Comparison of ENCODE assay signal across 7 cellular contexts in genomic region chr13:64791373-64791772, GRCh38.
"Had no signal": no experiment of that assay in that cellular context is flagged by ENCODE, and none has a peak within 500 bp of the region (broad histone marks: within the 10 kb centered on the region; RNA-seq: fewer than 3 reads in every experiment).

No MANE protein-coding gene starts in this region.

- DNase-seq: GDM1, GF-D8 had no signal

- FAIRE-seq: G401.6, GM12891, GM12892, GM18507, GM19239 had no signal
